1 cellular context compared by ENCODE assay signal in genomic region chr14:103885509-103885932, GRCh38.
TF ChIP-seq lines count a peak whose summit lies in the region.

No MANE protein-coding gene starts in this region.

TF ChIP-seq in HepG2, 621 proteins besides CTCF, POLR2A, EP300 and RAD21 (continued from another document and continues in another):
- TF ChIP-seq KIAA2018 (CRISPR knock-in tag; IDR thresholded peaks at IDR 0.05; ENCODE audit: borderline replicate concordance) (no peak), ZNF607 (CRISPR knock-in tag; IDR thresholded peaks at IDR 0.05; ENCODE audit: borderline replicate concordance) (0 out of 2 replicates have a peak, but pooled peaks have one; percentile 50), GTF3A (CRISPR knock-in tag; conservative IDR thresholded peaks at IDR 0.05) (no peak), PAWR (CRISPR knock-in tag; IDR thresholded peaks at IDR 0.05; ENCODE audit: borderline replicate concordance) (no peak), DRAP1 (CRISPR knock-in tag; IDR thresholded peaks at IDR 0.05) (no peak), GABPB1 (CRISPR knock-in tag; IDR thresholded peaks at IDR 0.05) (peak; percentile 51; the same call in 1 of the 2 replicates), ZSCAN30 (CRISPR knock-in tag; IDR thresholded peaks at IDR 0.05) (no peak), ZFP41 (CRISPR knock-in tag; IDR thresholded peaks at IDR 0.05; ENCODE audit: borderline replicate concordance) (no peak), NFIC (IDR thresholded peaks at IDR 0.05; ENCODE audit: low read length) (no peak), MTF1 (CRISPR knock-in tag; IDR thresholded peaks at IDR 0.05) (no peak), NFIB (CRISPR knock-in tag; IDR thresholded peaks at IDR 0.05; ENCODE audit: borderline replicate concordance) (no peak), GRHL1 (CRISPR knock-in tag; conservative IDR thresholded peaks at IDR 0.05) (no peak), HNRNPL (IDR thresholded peaks at IDR 0.05; ENCODE audit: low read depth, low read length) (peak; percentile 91), TEF (CRISPR knock-in tag; IDR thresholded peaks at IDR 0.05) (no peak), SNAPC4 (CRISPR knock-in tag; IDR thresholded peaks at IDR 0.05) (no peak), PRMT3 (CRISPR knock-in tag; IDR thresholded peaks at IDR 0.05; ENCODE audit: borderline replicate concordance, low read depth) (no peak), ZNF850 (CRISPR knock-in tag; conservative IDR thresholded peaks at IDR 0.05) (no peak), KDM6A (CRISPR knock-in tag; IDR thresholded peaks at IDR 0.05; ENCODE audit: low read depth) (no peak), ZBTB14 (CRISPR knock-in tag; IDR thresholded peaks at IDR 0.05) (no peak), FOXA1 (IDR thresholded peaks at IDR 0.05) (no peak), FOXA1 (CRISPR knock-in tag; IDR thresholded peaks at IDR 0.05) (no peak), KMT2A (CRISPR knock-in tag; IDR thresholded peaks at IDR 0.05) (no peak), ZXDC (CRISPR knock-in tag; IDR thresholded peaks at IDR 0.05) (0 out of 2 replicates have a peak, but pooled peaks have one; percentile 33), REPIN1 (CRISPR knock-in tag; IDR thresholded peaks at IDR 0.05; ENCODE audit: borderline replicate concordance, low read depth) (no peak), CSRNP1 (CRISPR knock-in tag; IDR thresholded peaks at IDR 0.05) (no peak), TEAD3 (CRISPR knock-in tag; optimal IDR thresholded peaks at IDR 0.05; ENCODE audit: borderline replicate concordance) (no peak)
